ENCODE assay signal across 11 cellular contexts in the genomic region with DNA sequence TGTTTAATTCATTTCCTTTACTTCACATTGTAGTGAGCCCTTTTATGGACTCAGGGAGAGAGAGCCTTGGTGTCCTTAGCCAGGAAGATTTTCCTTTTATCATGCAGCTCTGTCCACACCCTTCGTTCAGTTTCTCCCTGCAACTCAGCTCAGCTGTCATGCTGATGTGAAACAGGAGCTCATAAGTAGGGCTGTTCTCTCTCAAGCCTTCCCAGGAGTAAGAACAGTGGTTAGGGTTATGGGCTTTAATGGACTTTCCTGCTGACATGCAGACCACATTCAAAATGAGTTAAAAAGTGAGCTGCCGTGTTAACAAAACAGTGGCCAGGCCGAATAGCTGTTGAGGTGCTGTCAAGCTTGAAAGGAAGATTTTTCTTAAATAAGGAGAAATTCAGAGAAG.
DNase-seq lines count a peak whose midpoint lies in the region; ATAC-seq and TF ChIP-seq lines count a peak whose summit lies in the region.
"Had no signal": no experiment of that assay in that cellular context is flagged by ENCODE, and none has a peak within 500 bp of the region (broad histone marks: within the 10 kb centered on the region; RNA-seq: fewer than 3 reads in every experiment).

No MANE protein-coding gene starts in this region.

- H3K36me3 Mint-ChIP-seq in endodermal cell (ENCODE audit: low read depth), result peaks cover 12% of the 10 kb centered on the region
- no peaks in the 10 kb centered on the region for H3K36me3 Mint-ChIP-seq in natural killer cell treated with Interleukin-12 subunit alpha and Interleukin-12 subunit beta and Interleukin-15 and Interleukin-18, amount 100 ng/mL, for 72 hours

- 54 to 66% methylated on average over 3 of the region's 3 CpGs for WGBS in endodermal cell (ENCODE audit: insufficient coverage in 1 of 2, insufficient read length in 1 of 2), 2 experiments

- no peaks in the 10 kb centered on the region for H3K9me3 ChIP-seq in endodermal cell (ENCODE audit: control insufficient read depth, low read length)
- no peaks in the 10 kb centered on the region for H3K9me3 ChIP-seq in muscle layer of colon (ENCODE audit: low read length)
- H3K9me3 ChIP-seq: BLaER1 treated with 17β-estradiol and CSF1 and Interleukin-3, amounts not matched to agents 10 nM and 100 nM had no signal

- H3K36me3 ChIP-seq in endodermal cell (ENCODE audit: control insufficient read depth, insufficient read depth, low read length), result no peaks in the 10 kb centered on the region
- no peaks in the 10 kb centered on the region for H3K36me3 ChIP-seq in muscle layer of colon (ENCODE audit: insufficient read depth, low read length)
- H3K36me3 ChIP-seq: BLaER1 treated with 17β-estradiol and CSF1 and Interleukin-3, amounts not matched to agents 10 nM and 100 nM had no signal

- H3K4me1 ChIP-seq in endodermal cell (ENCODE audit: control insufficient read depth, insufficient read depth, low read length), result peaks cover 6% of the 10 kb centered on the region
- peaks cover 35% of the 10 kb centered on the region for H3K4me1 ChIP-seq in muscle layer of colon (ENCODE audit: insufficient read depth, low read length)

- peaks cover 33% of the 10 kb centered on the region for H3K4me1 Mint-ChIP-seq in endodermal cell
- peaks cover 4 to 8% of the 10 kb centered on the region in 2 donors for H3K4me1 Mint-ChIP-seq in natural killer cell treated with Interleukin-12 subunit alpha and Interleukin-12 subunit beta and Interleukin-15 and Interleukin-18, amount 100 ng/mL, for 72 hours (ENCODE audit: low read depth in 2 of 2)

- H3K4me3 ChIP-seq in endodermal cell (ENCODE audit: low read length) (no peak overlapping the region), muscle layer of colon (ENCODE audit: low read depth in 1 of 2, low read length in 2 of 2) (peak overlapping the region in 1 of 2 donors; percentile 15)
- H3K4me3 ChIP-seq: BLaER1 treated with 17β-estradiol and CSF1 and Interleukin-3, amounts not matched to agents 10 nM and 100 nM had no signal

- peak; percentile 26 for ATAC-seq in GM18520 (IDR thresholded peaks at IDR 0.05; ENCODE audit: unreplicated experiment)
- ATAC-seq in HG02870 (IDR thresholded peaks at IDR 0.05; ENCODE audit: unreplicated experiment), result peak; percentile 71
- ATAC-seq in HG03354 (IDR thresholded peaks at IDR 0.05; ENCODE audit: poor library complexity, severe bottlenecking, unreplicated experiment), result no peak
- ATAC-seq in GM21717 (IDR thresholded peaks at IDR 0.05; ENCODE audit: unreplicated experiment), result no peak
- ATAC-seq in HG03378 (IDR thresholded peaks at IDR 0.05; ENCODE audit: unreplicated experiment), result no peak
- no peak for ATAC-seq in natural killer cell treated with Interleukin-12 subunit alpha and Interleukin-12 subunit beta and Interleukin-15 and Interleukin-18, amount 100 ng/mL, for 72 hours

- H3K27ac Mint-ChIP-seq in endodermal cell, result no peak overlapping the region
- no peak overlapping the region for H3K27ac Mint-ChIP-seq in natural killer cell treated with Interleukin-12 subunit alpha and Interleukin-12 subunit beta and Interleukin-15 and Interleukin-18, amount 100 ng/mL, for 72 hours

- H3K9ac ChIP-seq in endodermal cell (ENCODE audit: extremely low read depth, low read length, poor library complexity, severe bottlenecking) (no peak overlapping the region), muscle layer of colon (ENCODE audit: low read length) (no peak overlapping the region)
- H3K9ac ChIP-seq: BLaER1 treated with 17β-estradiol and CSF1 and Interleukin-3, amounts not matched to agents 10 nM and 100 nM had no signal

- H3K4me3 Mint-ChIP-seq in endodermal cell, result no peak overlapping the region
- H3K4me3 Mint-ChIP-seq in natural killer cell treated with Interleukin-12 subunit alpha and Interleukin-12 subunit beta and Interleukin-15 and Interleukin-18, amount 100 ng/mL, for 72 hours, result no peak overlapping the region

- peak; percentile 43 for DNase-seq in endodermal cell
- DNase-seq in natural killer cell treated with Interleukin-12 subunit alpha and Interleukin-12 subunit beta and Interleukin-15 and Interleukin-18, amount 100 ng/mL, for 72 hours (ENCODE audit: low spot score), result no peak
- DNase-seq: H7, SW 1271 had no signal

- no peak for TF ChIP-seq CTCF in endodermal cell (conservative IDR thresholded peaks at IDR 0.05)

- H3K27ac ChIP-seq in endodermal cell (ENCODE audit: low read depth, low read length) (peak overlapping the region; percentile 5), muscle layer of colon (ENCODE audit: low read depth, low read length) (peak overlapping the region; percentile 35)
- H3K27ac ChIP-seq: BLaER1 treated with 17β-estradiol and CSF1 and Interleukin-3, amounts not matched to agents 10 nM and 100 nM had no signal

- peaks cover 3% of the 10 kb centered on the region for H3K9me3 Mint-ChIP-seq in endodermal cell
- H3K9me3 Mint-ChIP-seq in natural killer cell treated with Interleukin-12 subunit alpha and Interleukin-12 subunit beta and Interleukin-15 and Interleukin-18, amount 100 ng/mL, for 72 hours, result no peaks in the 10 kb centered on the region

- no peaks in the 10 kb centered on the region for H3K27me3 ChIP-seq in endodermal cell (ENCODE audit: control insufficient read depth, insufficient read depth, low read length, poor library complexity, severe bottlenecking)
- H3K27me3 ChIP-seq in muscle layer of colon (ENCODE audit: control insufficient read depth in 1 of 2, insufficient read depth in 2 of 2, low read length in 2 of 2), result no peaks in the 10 kb centered on the region
- H3K27me3 ChIP-seq: BLaER1 treated with 17β-estradiol and CSF1 and Interleukin-3, amounts not matched to agents 10 nM and 100 nM had no signal

- no peaks in the 10 kb centered on the region for H3K27me3 Mint-ChIP-seq in endodermal cell (ENCODE audit: insufficient read depth)
- no peaks in the 10 kb centered on the region for H3K27me3 Mint-ChIP-seq in natural killer cell treated with Interleukin-12 subunit alpha and Interleukin-12 subunit beta and Interleukin-15 and Interleukin-18, amount 100 ng/mL, for 72 hours

Comparison
In these comparisons a context has a peak if more than half of its experiments do, and no peak if none do; other contexts are left out.
1. ATAC-seq: peak in GM18520 (single experiment) and HG02870 (single experiment); none in HG03354 (single experiment), GM21717 (single experiment), HG03378 (single experiment) and natural killer cell treated with Interleukin-12 subunit alpha and Interleukin-12 subunit beta and Interleukin-15 and Interleukin-18, amount 100 ng/mL, for 72 hours (0 of 2).